In the genomic region with DNA sequence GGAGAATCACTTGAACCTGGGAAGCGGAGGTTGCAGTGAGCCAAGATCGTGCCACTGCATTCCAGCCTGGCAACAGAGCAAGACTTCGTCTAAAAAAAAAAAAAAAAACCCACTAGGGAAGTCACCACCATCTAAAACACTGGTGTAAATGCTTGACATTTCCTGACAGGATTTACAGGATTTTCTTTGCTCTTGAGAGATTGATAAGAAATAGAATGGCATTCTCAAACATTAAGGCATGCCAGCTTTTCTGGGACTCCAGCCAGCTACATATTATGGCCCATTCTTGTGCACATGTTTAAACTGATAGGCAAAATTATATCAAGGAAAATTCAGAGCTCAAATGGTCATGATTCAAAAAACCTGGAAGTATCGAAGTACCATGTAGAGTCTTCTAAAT, we compare ENCODE assay signal across 27 cellular contexts. TPM values are rescaled to one million over a fixed set of nuclear protein-coding genes. Genes with fewer than 3 reads are reported as not detected.
DNase-seq lines count a peak whose midpoint lies in the region; ATAC-seq, FAIRE-seq and TF ChIP-seq lines count a peak whose summit lies in the region.
"Had no signal": no experiment of that assay in that cellular context is flagged by ENCODE, and none has a peak within 500 bp of the region (broad histone marks: within the 10 kb centered on the region; RNA-seq: fewer than 3 reads in every experiment).

No MANE protein-coding gene starts in this region.

- H3K36me3 ChIP-seq in SK-N-SH (replicated peaks in 1 of 2; ENCODE audit: control insufficient read depth in 1 of 2, insufficient read depth in 2 of 2, low read length in 1 of 2), result peaks cover under 1 to 7% of the 10 kb centered on the region in 2 experiments
- no peaks in the 10 kb centered on the region for H3K36me3 ChIP-seq in endothelial cell of umbilical vein (ENCODE audit: control insufficient read depth in 2 of 2, extremely low read depth in 1 of 2, insufficient read depth in 2 of 2, low read length in 2 of 2)
- no peaks in the 10 kb centered on the region; a peak in 1 of 5 replicates for H3K36me3 ChIP-seq in HepG2 (replicated peaks in 1 of 2; ENCODE audit: control insufficient read depth in 1 of 2, insufficient read depth in 2 of 2, low read length in 2 of 2)
- H3K36me3 ChIP-seq: vagina had no signal

- H3K9me1 ChIP-seq in endothelial cell of umbilical vein (replicated peaks; ENCODE audit: control insufficient read depth, extremely low read depth, insufficient read depth, low read length), result no peaks in the 10 kb centered on the region

- H3K4me3 ChIP-seq in SK-N-SH (ENCODE audit: low read depth in 2 of 2, low read length in 1 of 2) (no peak overlapping the region), endothelial cell of umbilical vein (replicated peaks in 1 of 3; ENCODE audit: insufficient read depth in 1 of 3, low read depth in 1 of 3, low read length in 3 of 3) (no peak overlapping the region), HepG2 (replicated peaks in 1 of 3; ENCODE audit: insufficient read depth in 1 of 3, low read depth in 2 of 3, low read length in 3 of 3) (no peak overlapping the region)
- H3K4me3 ChIP-seq: A549, PC-9, smooth muscle cell, testis, vagina had no signal

- H3K9me3 ChIP-seq in SK-N-SH (peaks cover 11% of the 10 kb centered on the region; the same call in 1 of the 2 replicates), endothelial cell of umbilical vein (replicated peaks; ENCODE audit: control insufficient read depth, insufficient read depth, low read length) (no peaks in the 10 kb centered on the region), HepG2 (ENCODE audit: low read length) (peaks cover 31% of the 10 kb centered on the region)
- H3K9me3 ChIP-seq: testis had no signal

- no peak for DNase-seq in SK-N-SH
- peak; percentile 93 for DNase-seq in endothelial cell of umbilical vein (ENCODE audit: low read depth, low spot score)
- DNase-seq in mucosa of gallbladder (ENCODE audit: low spot score), result peak; percentile 42
- no peak for DNase-seq in activated T-cell treated with anti-CD3 and anti-CD28 coated beads, Interleukin-2, amount 50 U/mL, for 1 hour
- DNase-seq in superior temporal gyrus (ENCODE audit: extremely low spot score), result no peak
- DNase-seq in ACHN, result no peak
- DNase-seq in HepG2 (ENCODE audit: low spot score), result no peak
- DNase-seq: activated CD8-positive, alpha-beta memory T cell treated with anti-CD3 and anti-CD28 coated beads, Interleukin-2, amount 50 U/mL, for 48 hours; activated CD8-positive, alpha-beta T cell treated with anti-CD3 and anti-CD28 coated beads for 36 hours; activated naive CD4-positive, alpha-beta T cell treated with anti-CD3 and anti-CD28 coated beads for 36 hours; amniotic stem cell; CD8-positive, alpha-beta memory T cell; GOT3; NCI-H1092; NCI-H1694; NCI-H524; occipital lobe; PC-9; stimulated activated naive CD4-positive, alpha-beta T cell; testis had no signal

- TF ChIP-seq CTCF in SK-N-SH (IDR thresholded peaks at IDR 0.05) (no peak), endothelial cell of umbilical vein (IDR thresholded peaks at IDR 0.05; ENCODE audit: extremely low read depth in 1 of 2, insufficient read depth in 1 of 2, low read depth in 1 of 2, low read length in 2 of 2) (no peak), HepG2 (CRISPR knock-in tag; IDR thresholded peaks at IDR 0.05) (no peak)

- BruUV-seq in endothelial cell of umbilical vein (replicated peaks; lab: Mats Ljungman, UMichigan) (no TSS peak), HepG2 (replicated peaks; lab: Mats Ljungman, UMichigan) (no TSS peak)

- CTCF ChIA-PET in SK-N-SH (lab: Yijun Ruan, JAX) (interaction anchor here (0.7 to 1.5 kb wide), 3 partner anchors 100 to 166 kb away, joined by 3 to 5 read pairs (median 3); no protein-coding TSS in a partner anchor), endothelial cell of umbilical vein (lab: Charles Lee) (interaction anchor here (0.9 to 2.6 kb wide), 2 partner anchors 10 to 55 kb away, joined by 3 to 7 read pairs; no protein-coding TSS in a partner anchor), HepG2 (lab: Yijun Ruan, JAX; ENCODE audit: low intra/inter-chr PET ratio, low total read pairs) (no interaction called here)

- H3K27me3 ChIP-seq in SK-N-SH (ENCODE audit: insufficient read depth), result no peaks in the 10 kb centered on the region
- no peaks in the 10 kb centered on the region for H3K27me3 ChIP-seq in endothelial cell of umbilical vein (ENCODE audit: control insufficient read depth in 2 of 2, insufficient read depth in 2 of 2, low read length in 2 of 2)
- H3K27me3 ChIP-seq in HepG2 (ENCODE audit: control insufficient read depth in 1 of 2, insufficient read depth in 2 of 2, low read length in 2 of 2), result no peaks in the 10 kb centered on the region; a peak in 1 of 5 replicates
- H3K27me3 ChIP-seq: testis, vagina had no signal

- 45% methylated on average over 4 of the region's 4 CpGs for WGBS in SK-N-SH (ENCODE audit: low lambda C conversion rate)
- WGBS in HepG2 (ENCODE audit: low lambda C conversion rate), result 29% methylated on average over 4 of the region's 4 CpGs

- H3K4me2 ChIP-seq in SK-N-SH, result no peak overlapping the region
- no peak overlapping the region for H3K4me2 ChIP-seq in endothelial cell of umbilical vein (ENCODE audit: insufficient read depth, low read length)
- H3K4me2 ChIP-seq in HepG2 (ENCODE audit: low read depth, low read length), result no peak overlapping the region
- H3K4me2 ChIP-seq: A549, PC-9, smooth muscle cell had no signal

- H3K4me1 ChIP-seq in SK-N-SH (ENCODE audit: control insufficient read depth in 1 of 2, insufficient read depth in 2 of 2, low read depth in 1 of 2, low read length in 1 of 2), result no peaks in the 10 kb centered on the region
- H3K4me1 ChIP-seq in endothelial cell of umbilical vein (ENCODE audit: control insufficient read depth, extremely low read depth, insufficient read depth, low read length), result no peaks in the 10 kb centered on the region
- 0 out of 2 replicates have a peak, but pooled peaks cover 6% of the 10 kb centered on the region for H3K4me1 ChIP-seq in HepG2 (ENCODE audit: insufficient read depth, low read length)
- H3K4me1 ChIP-seq: A549, testis, vagina had no signal

- no peak for ATAC-seq in SK-N-SH treated with all-trans-retinoic acid at 6 μM for 48 hours
- no peak for ATAC-seq in HepG2
- ATAC-seq: A549; activated CD8-positive, alpha-beta T cell treated with anti-CD3 and anti-CD28 coated beads for 36 hours; natural killer cell treated with Interleukin-12 subunit alpha and Interleukin-12 subunit beta and Interleukin-15 and Interleukin-18, amount 100 ng/mL, for 72 hours; Right ventricle myocardium inferior had no signal

- TF ChIP-seq RAD21 in SK-N-SH (IDR thresholded peaks at IDR 0.05; ENCODE audit: low read length), result no peak
- TF ChIP-seq RAD21 in HepG2 (CRISPR knock-in tag; IDR thresholded peaks at IDR 0.05), result no peak

- H4K20me1 ChIP-seq in SK-N-SH (ENCODE audit: insufficient read depth), result no peaks in the 10 kb centered on the region
- H4K20me1 ChIP-seq in endothelial cell of umbilical vein (replicated peaks; ENCODE audit: control insufficient read depth, extremely low read depth, insufficient read depth, low read length), result no peaks in the 10 kb centered on the region
- H4K20me1 ChIP-seq in HepG2 (ENCODE audit: insufficient read depth, low read length), result no peaks in the 10 kb centered on the region

- FAIRE-seq in endothelial cell of umbilical vein (lab: Jason Lieb, UNC) (no peak), HepG2 (lab: Jason Lieb, UNC) (no peak)
- FAIRE-seq: A549, keratinocyte had no signal

- TF ChIP-seq POLR2A in endothelial cell of umbilical vein (IDR thresholded peaks at IDR 0.05; ENCODE audit: low read depth, low read length), result no peak
- no peak for TF ChIP-seq POLR2A in HepG2 (IDR thresholded peaks at IDR 0.05; ENCODE audit: insufficient read depth in 1 of 2, low read depth in 2 of 2, low read length in 2 of 2)

- intact Hi-C loops in endothelial cell of umbilical vein (cut with micrococcal nuclease) (no loop called here), HepG2 (cut with micrococcal nuclease; ENCODE audit: unreplicated experiment) (no loop called here)

- POLR2A ChIA-PET in SK-N-SH (lab: Yijun Ruan, JAX), result no interaction called here
- POLR2A ChIA-PET in endothelial cell of umbilical vein (lab: Charles Lee), result no interaction called here
- POLR2A ChIA-PET in HepG2 (lab: Yijun Ruan, JAX), result no interaction called here

- H3K9ac ChIP-seq in SK-N-SH (no peak overlapping the region), endothelial cell of umbilical vein (replicated peaks; ENCODE audit: extremely low read depth, insufficient read depth, low read length) (no peak overlapping the region), HepG2 (ENCODE audit: insufficient read depth, low read depth, low read length) (no peak overlapping the region)

- dilution Hi-C loops in endothelial cell of umbilical vein (cut with MboI; ENCODE audit: extremely low pct_ligation_motif_present, low sequenced_read_pairs), result no loop called here

- TF ChIP-seq EP300 in SK-N-SH (IDR thresholded peaks at IDR 0.05; ENCODE audit: borderline replicate concordance in 1 of 2, low read depth in 1 of 2, low read length in 1 of 2) (no peak), HepG2 (IDR thresholded peaks at IDR 0.05; ENCODE audit: low read depth in 2 of 2, low read length in 2 of 2) (no peak), HepG2 (CRISPR knock-in tag; IDR thresholded peaks at IDR 0.05; ENCODE audit: borderline replicate concordance) (no peak)

- in situ Hi-C loops in ACHN (cut with HindIII; ENCODE audit: low pct_ligation_motif_present, low pct_unique_long_range_greater_than_20kb, low sequenced_read_pairs) (no loop called here), HepG2 (cut with HindIII; ENCODE audit: extremely low pct_ligation_motif_present, low pct_unique_long_range_greater_than_20kb) (loop anchor here (10.0 kb wide), 1 partner anchor 96 kb away; no protein-coding TSS in a partner anchor)

- no peaks in the 10 kb centered on the region for H3K9me2 ChIP-seq in SK-N-SH

- H3F3A ChIP-seq in SK-N-SH (replicated peaks; ENCODE audit: insufficient read depth), result peaks cover 8% of the 10 kb centered on the region

- H2AFZ ChIP-seq in SK-N-SH (ENCODE audit: low read depth) (no peak overlapping the region), endothelial cell of umbilical vein (ENCODE audit: low read depth, low read length) (no peak overlapping the region), HepG2 (ENCODE audit: low read length) (no peak overlapping the region)
- H2AFZ ChIP-seq: PC-9 had no signal

- H3K27ac ChIP-seq in SK-N-SH (ENCODE audit: low read depth in 2 of 2, low read length in 1 of 2), result no peak overlapping the region
- no peak overlapping the region for H3K27ac ChIP-seq in endothelial cell of umbilical vein (ENCODE audit: insufficient read depth, low read depth, low read length)
- H3K27ac ChIP-seq in HepG2 (ENCODE audit: extremely low read length, insufficient read depth, low read length), result no peak overlapping the region
- H3K27ac ChIP-seq: A549, PC-9, testis, vagina had no signal

- H3K79me2 ChIP-seq in SK-N-SH (ENCODE audit: insufficient read depth), result no peaks in the 10 kb centered on the region
- no peaks in the 10 kb centered on the region for H3K79me2 ChIP-seq in endothelial cell of umbilical vein (ENCODE audit: control insufficient read depth, insufficient read depth, low read length)
- no peaks in the 10 kb centered on the region for H3K79me2 ChIP-seq in HepG2 (ENCODE audit: insufficient read depth, low read length)

RNA-seq across cellular contexts. Expression of a gene that starts 28.7 kb away (rescaled TPM):
- polyA plus RNA-seq in SK-N-SH (2012; rRNA removed), result 2.8 and 3.6 TPM in 2 replicates
- polyA plus RNA-seq in SK-N-SH (2012; cell fraction: cytosol; rRNA removed), result 4.3 and 4.7 TPM in 2 replicates
- polyA plus RNA-seq in SK-N-SH (2012; cell fraction: nucleus; rRNA removed), result 2.3 and 3.6 TPM in 2 replicates
- total RNA-seq in endothelial cell of umbilical vein, result 17.7 and 19.2 TPM in 2 replicates
- 2.5 and 3.3 TPM in 2 replicates for polyA plus RNA-seq in endothelial cell of umbilical vein
- 4.3 and 4.8 TPM in 2 replicates for polyA plus RNA-seq in endothelial cell of umbilical vein (2011; cell fraction: cytosol; rRNA removed)
- polyA plus RNA-seq in endothelial cell of umbilical vein (2011; cell fraction: nucleus; rRNA removed), result 3.0 and 3.7 TPM in 2 replicates
- 12.8 and 16.2 TPM in 2 replicates for polyA plus RNA-seq in endothelial cell of umbilical vein (2012)
- polyA minus RNA-seq in endothelial cell of umbilical vein, result 9.5 and 9.6 TPM in 2 replicates
- polyA minus RNA-seq in endothelial cell of umbilical vein (2011; cell fraction: cytosol; rRNA and poly(A)+ RNA removed), result 19.2 TPM
- 7.1 and 7.4 TPM in 2 replicates for polyA minus RNA-seq in endothelial cell of umbilical vein (2011; cell fraction: nucleus; rRNA and poly(A)+ RNA removed)
- 16.3 TPM for total RNA-seq in mucosa of gallbladder
- total RNA-seq in HepG2 (2016; rRNA removed; fragmentation: Illumina TruSeq; extraction: Trizol), result 12.9 and 21.0 TPM in 2 replicates
- 1.3 and 1.4 TPM in 2 replicates for total RNA-seq in HepG2 (2016; cell fraction: cytosol; rRNA removed; fragmentation: Illumina TruSeq; extraction: Trizol; ENCODE audit: low read depth)
- total RNA-seq in HepG2 (2016; cell fraction: insoluble cytoplasmic fraction; rRNA removed; fragmentation: Illumina TruSeq; extraction: Trizol), result 12.8 and 19.0 TPM in 2 replicates
- total RNA-seq in HepG2 (2016; cell fraction: membrane; rRNA removed; fragmentation: Illumina TruSeq; extraction: Trizol), result 6.2 and 6.4 TPM in 2 replicates
- total RNA-seq in HepG2 (2016; cell fraction: nucleus; rRNA removed; fragmentation: Illumina TruSeq; extraction: Trizol), result 9.5 and 10.7 TPM in 2 replicates
- polyA plus RNA-seq in HepG2 (2011; rRNA removed), result 2.6 TPM in 2 replicates
- 1.8 and 2.5 TPM in 2 replicates for polyA plus RNA-seq in HepG2 (2011; cell fraction: cytosol; rRNA removed)
- polyA plus RNA-seq in HepG2 (2011; cell fraction: nucleus; rRNA removed), result 1.4 and 1.6 TPM in 2 replicates
- polyA plus RNA-seq in HepG2 (2012), result 6.4 and 7.5 TPM in 2 replicates
- 0.60 and 0.62 TPM in 2 replicates for polyA plus RNA-seq in HepG2 (2016; cell fraction: cytosol; fragmentation: Illumina TruSeq; extraction: Trizol; ENCODE audit: low read depth)
- polyA plus RNA-seq in HepG2 (2016; cell fraction: insoluble cytoplasmic fraction; fragmentation: Illumina TruSeq; extraction: Trizol; ENCODE audit: low read depth), result 14.2 and 14.8 TPM in 2 replicates
- 2.3 and 2.4 TPM in 2 replicates for polyA plus RNA-seq in HepG2 (2016; cell fraction: membrane; fragmentation: Illumina TruSeq; extraction: Trizol; ENCODE audit: low read depth)
- polyA plus RNA-seq in HepG2 (2016; cell fraction: nucleus; fragmentation: Illumina TruSeq; extraction: Trizol; ENCODE audit: insufficient read depth, low read depth), result 8.8 and 9.0 TPM in 2 replicates
- 6.8 and 18.0 TPM in 2 replicates for polyA minus RNA-seq in HepG2 (2011; rRNA and poly(A)+ RNA removed; ENCODE audit: low replicate concordance)
- 4.9 and 6.3 TPM in 2 replicates for polyA minus RNA-seq in HepG2 (2011; cell fraction: cytosol; rRNA and poly(A)+ RNA removed)
- 4.2 and 5.2 TPM in 2 replicates for polyA minus RNA-seq in HepG2 (2011; cell fraction: nucleus; rRNA and poly(A)+ RNA removed)

RNA-seq across cellular contexts. Expression of a gene that starts 29.2 kb away (rescaled TPM):
- polyA plus RNA-seq in SK-N-SH (2012; rRNA removed) (13.9 and 17.3 TPM in 2 replicates), endothelial cell of umbilical vein (6.6 and 8.0 TPM in 2 replicates), HepG2 (2011; rRNA removed) (11.4 and 12.3 TPM in 2 replicates)
- polyA plus RNA-seq in SK-N-SH (2012; cell fraction: cytosol; rRNA removed), result 11.1 and 13.2 TPM in 2 replicates
- 31.7 and 35.8 TPM in 2 replicates for polyA plus RNA-seq in SK-N-SH (2012; cell fraction: nucleus; rRNA removed)
- total RNA-seq in endothelial cell of umbilical vein (16.3 and 16.4 TPM in 2 replicates), mucosa of gallbladder (11.3 TPM), HepG2 (2016; rRNA removed; fragmentation: Illumina TruSeq; extraction: Trizol) (15.2 and 16.3 TPM in 2 replicates)
- polyA plus RNA-seq in endothelial cell of umbilical vein (2011; cell fraction: cytosol; rRNA removed), result 9.3 and 10.0 TPM in 2 replicates
- 21.6 and 23.3 TPM in 2 replicates for polyA plus RNA-seq in endothelial cell of umbilical vein (2011; cell fraction: nucleus; rRNA removed)
- 15.2 and 15.4 TPM in 2 replicates for polyA plus RNA-seq in endothelial cell of umbilical vein (2012)
- 15.0 and 15.5 TPM in 2 replicates for polyA minus RNA-seq in endothelial cell of umbilical vein
- polyA minus RNA-seq in endothelial cell of umbilical vein (2011; cell fraction: cytosol; rRNA and poly(A)+ RNA removed), result 28.3 TPM
- polyA minus RNA-seq in endothelial cell of umbilical vein (2011; cell fraction: nucleus; rRNA and poly(A)+ RNA removed), result 19.7 and 24.4 TPM in 2 replicates
- total RNA-seq in HepG2 (2016; cell fraction: cytosol; rRNA removed; fragmentation: Illumina TruSeq; extraction: Trizol; ENCODE audit: low read depth), result 5.8 and 5.9 TPM in 2 replicates
- 14.1 and 16.0 TPM in 2 replicates for total RNA-seq in HepG2 (2016; cell fraction: insoluble cytoplasmic fraction; rRNA removed; fragmentation: Illumina TruSeq; extraction: Trizol)
- 7.3 and 8.3 TPM in 2 replicates for total RNA-seq in HepG2 (2016; cell fraction: membrane; rRNA removed; fragmentation: Illumina TruSeq; extraction: Trizol)
- total RNA-seq in HepG2 (2016; cell fraction: nucleus; rRNA removed; fragmentation: Illumina TruSeq; extraction: Trizol), result 23.3 and 27.4 TPM in 2 replicates
- polyA plus RNA-seq in HepG2 (2011; cell fraction: cytosol; rRNA removed), result 6.9 and 8.1 TPM in 2 replicates
- polyA plus RNA-seq in HepG2 (2011; cell fraction: nucleus; rRNA removed), result 25.8 and 26.5 TPM in 2 replicates
- 8.7 and 10.1 TPM in 2 replicates for polyA plus RNA-seq in HepG2 (2012)
- polyA plus RNA-seq in HepG2 (2016; cell fraction: cytosol; fragmentation: Illumina TruSeq; extraction: Trizol; ENCODE audit: low read depth), result 2.2 and 2.6 TPM in 2 replicates
- polyA plus RNA-seq in HepG2 (2016; cell fraction: insoluble cytoplasmic fraction; fragmentation: Illumina TruSeq; extraction: Trizol; ENCODE audit: low read depth), result 12.7 and 14.8 TPM in 2 replicates
- 3.4 and 4.1 TPM in 2 replicates for polyA plus RNA-seq in HepG2 (2016; cell fraction: membrane; fragmentation: Illumina TruSeq; extraction: Trizol; ENCODE audit: low read depth)
- 22.7 and 26.5 TPM in 2 replicates for polyA plus RNA-seq in HepG2 (2016; cell fraction: nucleus; fragmentation: Illumina TruSeq; extraction: Trizol; ENCODE audit: insufficient read depth, low read depth)
- 11.4 and 54.6 TPM in 2 replicates for polyA minus RNA-seq in HepG2 (2011; rRNA and poly(A)+ RNA removed; ENCODE audit: low replicate concordance)
- polyA minus RNA-seq in HepG2 (2011; cell fraction: cytosol; rRNA and poly(A)+ RNA removed), result 6.5 and 7.2 TPM in 2 replicates
- 29.9 and 34.7 TPM in 2 replicates for polyA minus RNA-seq in HepG2 (2011; cell fraction: nucleus; rRNA and poly(A)+ RNA removed)

Comparison
In these comparisons a context has a peak if more than half of its experiments do, and no peak if none do; other contexts are left out.
1. DNase-seq: peak in endothelial cell of umbilical vein (single experiment) and mucosa of gallbladder (single experiment); none in SK-N-SH (single experiment), activated T-cell treated with anti-CD3 and anti-CD28 coated beads, Interleukin-2, amount 50 U/mL, for 1 hour (single experiment), superior temporal gyrus (single experiment), ACHN (single experiment) and HepG2 (single experiment).